8 cellular contexts compared by ENCODE assay signal in the genomic region with DNA sequence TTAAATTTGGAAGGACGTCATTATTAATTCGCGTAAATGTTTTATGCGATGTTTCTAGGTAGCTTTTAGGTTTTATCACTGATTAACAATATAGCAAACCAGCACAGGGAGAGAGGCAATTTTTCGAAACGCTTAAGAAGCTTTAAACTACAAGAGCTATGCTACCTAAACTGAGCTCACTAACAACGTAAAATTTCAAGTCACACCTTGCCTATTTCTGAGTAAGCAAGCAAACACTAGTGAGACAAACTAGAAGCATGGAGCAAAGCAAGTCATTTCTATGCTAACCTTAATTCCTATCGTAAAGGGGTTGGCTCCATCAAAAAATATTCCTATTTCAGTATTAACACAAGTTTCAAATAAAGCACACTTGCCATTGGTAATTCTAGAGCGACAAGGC. TPM values are rescaled to one million over a fixed set of nuclear protein-coding genes. Genes with fewer than 3 reads are reported as not detected.
A peak's percentile ranks its signal among the peaks of the same experiment; 100 is the strongest.
DNase-seq lines count a peak whose midpoint lies in the region; ATAC-seq and TF ChIP-seq lines count a peak whose summit lies in the region.

No MANE protein-coding gene starts in this region.

- H3K27me3 ChIP-seq in layer of hippocampus (ENCODE audit: control insufficient read depth, insufficient read depth, low read length) (no peaks in the 10 kb centered on the region), testis (no peaks in the 10 kb centered on the region)

- H3K9me3 Mint-ChIP-seq in activated CD4-positive, alpha-beta T cell treated with anti-CD3 and anti-CD28 coated beads, Interleukin-2, amount 10 ng/mL, durations not matched to agents 24 days and 14 days = no peaks in the 10 kb centered on the region
- peaks cover 3% of the 10 kb centered on the region for H3K9me3 Mint-ChIP-seq in activated naive CD8-positive, alpha-beta T cell treated with anti-CD3 and anti-CD28 coated beads for 36 hours

- H3K36me3 ChIP-seq in testis (ENCODE audit: low read depth, missing control alignments) = no peaks in the 10 kb centered on the region

- H3K27ac ChIP-seq in layer of hippocampus (ENCODE audit: low read depth, low read length) (peak overlapping the region; percentile 92), testis (peak overlapping the region; percentile 32 to 99), RWPE1 (no peak overlapping the region)

- H3K4me3 ChIP-seq in testis = peak overlapping the region; percentile 99

- no peaks in the 10 kb centered on the region for H3K9me3 ChIP-seq in testis

- CTCF ChIA-PET in RWPE1 (lab: Yijun Ruan, JAX) = interaction anchor here (0.8 kb wide), 1 partner anchor 536 kb away, joined by 3 read pairs; no protein-coding TSS in a partner anchor

- TF ChIP-seq POLR2A in testis (IDR thresholded peaks at IDR 0.05) = no peak

- intact Hi-C loops in activated CD4-positive, alpha-beta T cell treated with anti-CD3 and anti-CD28 coated beads, Interleukin-2, amount 10 ng/mL, durations not matched to agents 24 days and 14 days (cut with micrococcal nuclease) = loop anchor here (5.0 kb wide), 2 partner anchors 282 to 432 kb away; a partner anchor contains a TSS
- intact Hi-C loops in testis (cut with DNase I; ENCODE audit: low total_unique reads) = no loop called here

- peak overlapping the region; percentile 59 for H3K27ac Mint-ChIP-seq in activated CD4-positive, alpha-beta T cell treated with anti-CD3 and anti-CD28 coated beads, Interleukin-2, amount 10 ng/mL, durations not matched to agents 24 days and 14 days
- peak overlapping the region; percentile 84 for H3K27ac Mint-ChIP-seq in activated naive CD8-positive, alpha-beta T cell treated with anti-CD3 and anti-CD28 coated beads for 36 hours

- peaks cover 11% of the 10 kb centered on the region for H3K4me1 ChIP-seq in testis

- TF ChIP-seq CTCF in testis (IDR thresholded peaks at IDR 0.05) = no peak
- TF ChIP-seq CTCF in RWPE1 (conservative IDR thresholded peaks at IDR 0.05; ENCODE audit: low read depth) = no peak

- ATAC-seq in GM21390 (IDR thresholded peaks at IDR 0.05; ENCODE audit: unreplicated experiment) = no peak

- H3K4me3 Mint-ChIP-seq in activated CD4-positive, alpha-beta T cell treated with anti-CD3 and anti-CD28 coated beads, Interleukin-2, amount 10 ng/mL, durations not matched to agents 24 days and 14 days = peak overlapping the region; percentile 88
- H3K4me3 Mint-ChIP-seq in activated naive CD8-positive, alpha-beta T cell treated with anti-CD3 and anti-CD28 coated beads for 36 hours = peak overlapping the region; percentile 82

- peaks cover 6% of the 10 kb centered on the region for H3K36me3 Mint-ChIP-seq in activated CD4-positive, alpha-beta T cell treated with anti-CD3 and anti-CD28 coated beads, Interleukin-2, amount 10 ng/mL, durations not matched to agents 24 days and 14 days (ENCODE audit: low read depth)
- H3K36me3 Mint-ChIP-seq in activated naive CD8-positive, alpha-beta T cell treated with anti-CD3 and anti-CD28 coated beads for 36 hours = peaks cover 12% of the 10 kb centered on the region

- H3K27me3 Mint-ChIP-seq in activated CD4-positive, alpha-beta T cell treated with anti-CD3 and anti-CD28 coated beads, Interleukin-2, amount 10 ng/mL, durations not matched to agents 24 days and 14 days = no peaks in the 10 kb centered on the region
- H3K27me3 Mint-ChIP-seq in activated naive CD8-positive, alpha-beta T cell treated with anti-CD3 and anti-CD28 coated beads for 36 hours = no peaks in the 10 kb centered on the region

- DNase-seq in activated CD4-positive, alpha-beta T cell treated with anti-CD3 and anti-CD28 coated beads, Interleukin-2, amount 10 ng/mL, durations not matched to agents 24 days and 14 days = no peak
- DNase-seq in activated CD4-positive, alpha-beta T cell treated with anti-CD3 and anti-CD28 coated beads, Interleukin-2, amount 50 U/mL, for 4 hours = no peak
- no peak for DNase-seq in activated naive CD8-positive, alpha-beta T cell treated with anti-CD3 and anti-CD28 coated beads for 36 hours
- DNase-seq in testis = no peak
- DNase-seq in HuH-7 (ENCODE audit: low spot score) = no peak
- no peak for DNase-seq in RWPE1 (ENCODE audit: low spot score)

- H3K4me1 Mint-ChIP-seq in activated CD4-positive, alpha-beta T cell treated with anti-CD3 and anti-CD28 coated beads, Interleukin-2, amount 10 ng/mL, durations not matched to agents 24 days and 14 days = peaks cover 28% of the 10 kb centered on the region
- H3K4me1 Mint-ChIP-seq in activated naive CD8-positive, alpha-beta T cell treated with anti-CD3 and anti-CD28 coated beads for 36 hours = peaks cover 33% of the 10 kb centered on the region

- 20 to 27% methylated on average over 9 of the region's 9 CpGs for WGBS in testis, 2 donors

- POLR2A ChIA-PET in RWPE1 (lab: Yijun Ruan, JAX; ENCODE audit: low non-redundant PET) = no interaction called here

RNA-seq across cellular contexts. Expression of a gene that starts 1.2 kb away (rescaled TPM):
- total RNA-seq in activated CD4-positive, alpha-beta T cell treated with anti-CD3 and anti-CD28 coated beads, Interleukin-2, amount 10 ng/mL, durations not matched to agents 24 days and 14 days = 53.0 and 55.7 TPM in 2 replicates
- total RNA-seq in activated naive CD8-positive, alpha-beta T cell treated with anti-CD3 and anti-CD28 coated beads for 36 hours = 10 to 100 TPM; 46.2 to 46.9 TPM
- 10 to 100 TPM; 43.4 to 53.8 TPM for total RNA-seq in testis
- 9.1 TPM for polyA plus RNA-seq in testis (ENCODE audit: insufficient read depth, low read depth, low replicate concordance)
